In genomic region chr2:5203356-5203755, GRCh38 we compare ENCODE assay signal across 25 cellular contexts.
DNase-seq lines count a peak whose midpoint lies in the region; ATAC-seq, FAIRE-seq and TF ChIP-seq lines count a peak whose summit lies in the region.
"Had no signal": no experiment of that assay in that cellular context is flagged by ENCODE, and none has a peak within 500 bp of the region (broad histone marks: within the 10 kb centered on the region; RNA-seq: fewer than 3 reads in every experiment).

No MANE protein-coding gene starts in this region.

- no peak overlapping the region for H4K5ac ChIP-seq in H1 (ENCODE audit: insufficient read length, low read depth, low read length)

- no peak overlapping the region for H3K23ac ChIP-seq in H1 (ENCODE audit: insufficient read length)

- peaks cover 6% of the 10 kb centered on the region for H3K4me1 ChIP-seq in HUES48 (ENCODE audit: control insufficient read depth, insufficient read depth, low read length)
- H3K4me1 ChIP-seq in H1 (replicated peaks in 1 of 4; ENCODE audit: control insufficient read depth in 3 of 4, insufficient read depth in 4 of 4, low read length in 3 of 4): 0 out of 7 replicates have a peak, but pooled peaks cover 0 to 2% (median 0%) of the 10 kb centered on the region in 4 experiments
- H3K4me1 ChIP-seq in neural progenitor cell: peaks cover 18% of the 10 kb centered on the region
- H3K4me1 ChIP-seq: A549, BE2C had no signal

- H3K18ac ChIP-seq in H1 (ENCODE audit: extremely low read depth, low read length): no peak overlapping the region

- H3K4me2 ChIP-seq in H1 (ENCODE audit: insufficient read depth in 1 of 2, low read depth in 2 of 2, low read length in 2 of 2): peak overlapping the region in 1 of 2 experiments; percentile 21; a peak in 1 of 4 replicates
- H3K4me2 ChIP-seq in neural progenitor cell: peak overlapping the region; percentile 50
- H3K4me2 ChIP-seq: A549, SK-N-SH had no signal

- TF ChIP-seq POLR2A in H1 (IDR thresholded peaks at IDR 0.05; ENCODE audit: control extremely low read depth in 1 of 2, low read depth in 2 of 2, low read length in 2 of 2): no peak
- no peak for TF ChIP-seq POLR2A in GM12892 (IDR thresholded peaks at IDR 0.05; ENCODE audit: low read depth, low read length)

- peaks cover 17% of the 10 kb centered on the region for H3K4me1 Mint-ChIP-seq in neural progenitor cell

- H3K27ac ChIP-seq in HUES48 (ENCODE audit: low read depth, low read length) (peak overlapping the region; percentile 25), H1 (ENCODE audit: low read depth, low read length) (no peak overlapping the region), neural progenitor cell (peak overlapping the region; percentile 63)
- H3K27ac ChIP-seq: A549 had no signal

- peaks cover 6% of the 10 kb centered on the region for H3K27me3 Mint-ChIP-seq in neural progenitor cell (ENCODE audit: insufficient read depth, low read depth)

- whole genome bisulfite sequencing in H1 (ENCODE audit: extremely low coverage in 1 of 2, insufficient coverage in 1 of 2, insufficient read length in 1 of 2, insufficient replicate concordance in 2 of 2, low coverage in 1 of 2, low lambda C conversion rate in 2 of 2, missing lambda C conversion rate in 1 of 2), 2 experiments: 92% methylated on average over 4 of the region's 4 CpGs; no CpG with 5 or more reads in 1 of the 2 experiments

- POLR2A ChIA-PET in H1 (lab: Charles Lee; ENCODE audit: partially characterized antibody): no interaction called here

- H3K56ac ChIP-seq in H1 (replicated peaks; ENCODE audit: insufficient read length, low read depth, low read length): no peak overlapping the region

- no peak for ATAC-seq in GM18907 (IDR thresholded peaks at IDR 0.05; ENCODE audit: unreplicated experiment)
- ATAC-seq: A549, Panc1 had no signal

- DNase-seq in ELF-1 (ENCODE audit: low read depth, low spot score) (peak; percentile 95), H1 (ENCODE audit: low read depth in 1 of 2, low spot score in 2 of 2) (no peak), neural progenitor cell (ENCODE audit: low spot score) (peak; percentile 15), GM12892 (ENCODE audit: insufficient read length) (no peak), nucleus accumbens (lab: John Stamatoyannopoulos, UW) (no peak)
- DNase-seq: BE2C; DMS53; GF-D8; HCEC 1CT; Kasumi-1; MG63; NCI-H1048; NCI-H1417 treated with DMSO at 0.1 percent for 48 hours; NCI-H1930; NCI-H345; NCI-H524; NCI-H774; NK-92 treated with Interleukin-12 subunit alpha and Interleukin-12 subunit beta, amount 100 ng/mL, for 24 hours; SIG-M5; SK-N-SH had no signal

- no peak for TF ChIP-seq EP300 in H1 (IDR thresholded peaks at IDR 0.05; ENCODE audit: borderline replicate concordance in 1 of 2, low read depth in 2 of 2, low read length in 2 of 2)

- H3K36me3 ChIP-seq in HUES48 (ENCODE audit: control insufficient read depth, insufficient read depth, low read length) (no peaks in the 10 kb centered on the region), H1 (ENCODE audit: control insufficient read depth in 2 of 4, insufficient read depth in 4 of 4, low read length in 3 of 4) (no peaks in the 10 kb centered on the region), neural progenitor cell (no peaks in the 10 kb centered on the region)
- H3K36me3 ChIP-seq: BE2C, MG63 had no signal

- H4K20me1 ChIP-seq in H1 (replicated peaks in 1 of 2; ENCODE audit: control insufficient read depth in 1 of 2, insufficient read depth in 2 of 2, low read length in 2 of 2): no peaks in the 10 kb centered on the region
- H4K20me1 ChIP-seq in neural progenitor cell (ENCODE audit: low read depth): no peaks in the 10 kb centered on the region

- CTCF ChIA-PET in H1 (lab: Charles Lee; ENCODE audit: partially characterized antibody): interaction anchor here (0.9 kb wide), 2 partner anchors 9 to 82 kb away, joined by 3 to 7 read pairs; no protein-coding TSS in a partner anchor

- no peak overlapping the region for H4K8ac ChIP-seq in H1 (ENCODE audit: extremely low read depth, insufficient read depth, low read length)

- H3K27me3 ChIP-seq in HUES48 (ENCODE audit: control insufficient read depth, insufficient read depth, low read length): no peaks in the 10 kb centered on the region
- H3K27me3 ChIP-seq in H1 (replicated peaks in 1 of 4; ENCODE audit: control insufficient read depth in 3 of 4, extremely low read depth in 1 of 4, insufficient read depth in 3 of 4, low read length in 3 of 4): no peaks in the 10 kb centered on the region; a peak in 1 of 7 replicates
- H3K27me3 ChIP-seq in neural progenitor cell: no peaks in the 10 kb centered on the region
- H3K27me3 ChIP-seq: BE2C, MG63 had no signal

- no peak overlapping the region for H2BK15ac ChIP-seq in H1 (ENCODE audit: low read length)

- H3K9me3 Mint-ChIP-seq in neural progenitor cell: peaks cover 2% of the 10 kb centered on the region

- H2AK5ac ChIP-seq in H1 (ENCODE audit: low read depth, low read length): no peak overlapping the region

- H3K14ac ChIP-seq in H1 (ENCODE audit: insufficient read length): no peak overlapping the region

- no peak overlapping the region for H2BK5ac ChIP-seq in H1 (ENCODE audit: low read depth, low read length)

- H3K9me3 ChIP-seq in HUES48 (ENCODE audit: control insufficient read depth, insufficient read depth, low read length) (no peaks in the 10 kb centered on the region), H1 (ENCODE audit: insufficient read depth in 2 of 2, low read depth in 1 of 2, low read length in 1 of 2) (no peaks in the 10 kb centered on the region), neural progenitor cell (ENCODE audit: low read depth) (no peaks in the 10 kb centered on the region)
- H3K9me3 ChIP-seq: BE2C, MG63, SK-N-SH had no signal

- no peak overlapping the region for H2BK20ac ChIP-seq in H1 (ENCODE audit: low read length)

- no peak overlapping the region for H3K9ac ChIP-seq in HUES48 (ENCODE audit: low read depth, low read length)
- no peak overlapping the region for H3K9ac ChIP-seq in H1 (replicated peaks in 1 of 4; ENCODE audit: extremely low read depth in 1 of 4, low read depth in 3 of 4, low read length in 3 of 4)
- H3K9ac ChIP-seq in neural progenitor cell: no peak overlapping the region
- H3K9ac ChIP-seq: SK-N-SH had no signal

- no peak overlapping the region for H3K4me3 Mint-ChIP-seq in neural progenitor cell

- H2BK120ac ChIP-seq in H1 (replicated peaks; ENCODE audit: low read depth, low read length): no peak overlapping the region

- no peak overlapping the region for H3K27ac Mint-ChIP-seq in neural progenitor cell

- no peak overlapping the region for H4K91ac ChIP-seq in H1 (replicated peaks; ENCODE audit: insufficient read length, low read length)

- no peak overlapping the region for H3K4ac ChIP-seq in H1 (replicated peaks; ENCODE audit: insufficient read length, low read depth, low read length)

- TF ChIP-seq RAD21 in H1 (IDR thresholded peaks at IDR 0.05 in 1 of 2, conservative IDR thresholded peaks at IDR 0.05 in 1 of 2; ENCODE audit: low read depth in 2 of 2, low read length in 2 of 2): no peak

- H3K79me2 ChIP-seq in H1 (ENCODE audit: control insufficient read depth in 1 of 2, insufficient read depth in 2 of 2, low read length in 2 of 2): no peaks in the 10 kb centered on the region
- H3K79me2 ChIP-seq in neural progenitor cell (ENCODE audit: low read depth): no peaks in the 10 kb centered on the region

- FAIRE-seq in H1 (lab: Jason Lieb, UNC): no peak
- no peak for FAIRE-seq in GM12892 (lab: Jason Lieb, UNC)
- FAIRE-seq: A549, D721Med had no signal

- H3K4me3 ChIP-seq in HUES48 (ENCODE audit: low read depth, low read length) (no peak overlapping the region), H1 (ENCODE audit: extremely low read depth in 1 of 4, insufficient read depth in 2 of 4, low read depth in 3 of 4, low read length in 4 of 4) (no peak overlapping the region), neural progenitor cell (no peak overlapping the region)
- H3K4me3 ChIP-seq: A549, MG63 had no signal

- no peak overlapping the region for H2BK12ac ChIP-seq in H1 (ENCODE audit: low read depth, low read length)

- H2AFZ ChIP-seq in H1 (ENCODE audit: low read length) (peak overlapping the region; percentile 93; the same call in 1 of the 2 replicates), neural progenitor cell (replicated peaks) (peak overlapping the region; percentile 32)

- no peaks in the 10 kb centered on the region for H3K79me1 ChIP-seq in H1 (ENCODE audit: low read depth, low read length)

- H3K36me3 Mint-ChIP-seq in neural progenitor cell: no peaks in the 10 kb centered on the region

- no peak for TF ChIP-seq CTCF in H1 (IDR thresholded peaks at IDR 0.05; ENCODE audit: control extremely low read depth in 1 of 3, insufficient read depth in 1 of 3, low read depth in 1 of 3, low read length in 3 of 3)
- no peak for TF ChIP-seq CTCF in neural progenitor cell (IDR thresholded peaks at IDR 0.05)

- H3K23me2 ChIP-seq in H1 (ENCODE audit: low read depth, low read length): no peaks in the 10 kb centered on the region

- peaks cover 7% of the 10 kb centered on the region for H3F3A ChIP-seq in neural progenitor cell (ENCODE audit: low read depth)

TF ChIP-seq in H1, 55 proteins besides CTCF, POLR2A, EP300 and RAD21:
- TF ChIP-seq KDM1A (IDR thresholded peaks at IDR 0.05; ENCODE audit: borderline replicate concordance, low read length): no peak
- TF ChIP-seq SUZ12 (IDR thresholded peaks at IDR 0.05; ENCODE audit: low read length): no peak
- TF ChIP-seq JUN (IDR thresholded peaks at IDR 0.05; ENCODE audit: low read depth, low read length): no peak
TF ChIP-seq in H1: peak in this region for 0.

Comparison
In these comparisons a context has a peak if more than half of its experiments do, and no peak if none do; other contexts are left out.
1. DNase-seq: peak in ELF-1 (single experiment) and neural progenitor cell (single experiment); none in H1 (0 of 2), GM12892 (single experiment) and nucleus accumbens (0 of 56).